Comparison of ENCODE assay signal across 8 cellular contexts in genomic region chr9:5450360-5451051, GRCh38. TPM values are rescaled to one million over a fixed set of nuclear protein-coding genes. Genes with fewer than 3 reads are reported as not detected.
DNase-seq lines count a peak whose midpoint lies in the region; ATAC-seq and TF ChIP-seq lines count a peak whose summit lies in the region.

TSS of gene CD274 (plus strand) at chr9:5450542. CDS start at chr9:5456114, 5,572 bp downstream.

- peak within 1 kb of the TSS; percentile 96 for H3K14ac ChIP-seq in IMR-90 (replicated peaks; ENCODE audit: low read depth, low read length)

- in situ Hi-C loops in IMR-90 (cut with MboI; ENCODE audit: low sequenced_read_pairs) = loop anchor here (25.0 kb wide), 1 partner anchor 262 kb away; no protein-coding TSS in a partner anchor

- H3K9ac ChIP-seq in IMR-90 (ENCODE audit: low read depth, low read length) = peak within 1 kb of the TSS; percentile 95

- peaks cover 3% of the 10 kb centered on the region for H3K36me3 Mint-ChIP-seq in neural crest cell (ENCODE audit: low read depth)

- no peaks in the 10 kb centered on the region for H4K20me1 ChIP-seq in IMR-90 (ENCODE audit: insufficient read depth, low read length)

- H2BK20ac ChIP-seq in IMR-90 (ENCODE audit: low read depth, low read length) = peak within 1 kb of the TSS; percentile 47; the same call in 1 of the 2 replicates

- H3K4ac ChIP-seq in IMR-90 (ENCODE audit: low read depth, low read length) = peak within 1 kb of the TSS; percentile 86

- TF ChIP-seq POLR2A in IMR-90 (IDR thresholded peaks at IDR 0.05; ENCODE audit: low read depth, low read length) = peak; percentile 83
- TF ChIP-seq POLR2A in stomach (IDR thresholded peaks at IDR 0.05) = no peak

- TSS peak; percentile 83 for BruUV-seq in IMR-90 (replicated peaks; lab: Mats Ljungman, UMichigan)

- intact Hi-C loops in IMR-90 (cut with micrococcal nuclease) (loop anchor here (1.0 kb wide), 1 partner anchor 140 kb away; no protein-coding TSS in a partner anchor), stomach (cut with DNase I; ENCODE audit: low total_unique reads) (no loop called here)

- CTCF ChIA-PET in IMR-90 (lab: Yijun Ruan, JAX) = interaction anchor here (0.7 to 2.1 kb wide), 10 partner anchors 10 to 150 kb away, joined by 3 to 10 read pairs (median 5); partner anchors contain the start of gene PLGRKT
- CTCF ChIA-PET in RWPE1 (lab: Yijun Ruan, JAX) = interaction anchor here (0.6 to 1.4 kb wide), 5 partner anchors 8 to 890 kb away, joined by 3 to 4 read pairs (median 3); no protein-coding TSS in a partner anchor

- H3K27ac Mint-ChIP-seq in neural crest cell (ENCODE audit: unreplicated experiment) = no peak within 1 kb of the TSS

- peaks cover 19% of the 10 kb centered on the region for H3K27me3 Mint-ChIP-seq in neural crest cell (ENCODE audit: low read depth)

- H2BK15ac ChIP-seq in IMR-90 (ENCODE audit: low read depth, low read length) = peak within 1 kb of the TSS; percentile 78; the same call in 2 of the 3 replicates

- H3K9me1 ChIP-seq in IMR-90 (ENCODE audit: insufficient read depth, low read length) = peaks cover 2% of the 10 kb centered on the region

- H3K56ac ChIP-seq in IMR-90 (ENCODE audit: extremely low read depth, insufficient read depth, low read length) = peak within 1 kb of the TSS; percentile 88

- H3K36me3 ChIP-seq in IMR-90 (ENCODE audit: control insufficient read depth, insufficient read depth, low read length) (no peaks in the 10 kb centered on the region), stomach (no peaks in the 10 kb centered on the region)

- TF ChIP-seq CTCF in IMR-90 (conservative IDR thresholded peaks at IDR 0.05; ENCODE audit: low read depth, low read length) = peak; percentile 70
- peak; percentile 83 for TF ChIP-seq CTCF in RWPE1 (conservative IDR thresholded peaks at IDR 0.05; ENCODE audit: low read depth)
- TF ChIP-seq CTCF in foreskin fibroblast (IDR thresholded peaks at IDR 0.05; ENCODE audit: low read depth, low read length) = peak; percentile 74
- peak; percentile 63 for TF ChIP-seq CTCF in neural crest cell (conservative IDR thresholded peaks at IDR 0.05)
- peak in 5 of 7 experiments; percentile 34 to 76 (median 65) for TF ChIP-seq CTCF in stomach (IDR thresholded peaks at IDR 0.05)

- peak within 1 kb of the TSS; percentile 82 for H2BK5ac ChIP-seq in IMR-90 (ENCODE audit: low read depth, low read length, poor library complexity, severe bottlenecking)

- H4K5ac ChIP-seq in IMR-90 (ENCODE audit: low read depth, low read length) = peak within 1 kb of the TSS; percentile 93; the same call in 1 of the 2 replicates

- H4K8ac ChIP-seq in IMR-90 (ENCODE audit: low read depth in 2 of 2, low read length in 2 of 2) = peak within 1 kb of the TSS; percentile 64 to 76

- peaks cover 0 to 24% of the 10 kb centered on the region in 2 experiments; a peak in 2 of 4 replicates for H3K79me1 ChIP-seq in IMR-90 (ENCODE audit: low read depth in 1 of 2, low read length in 2 of 2)

- peak within 1 kb of the TSS; percentile 62 for H3K4me3 ChIP-seq in IMR-90 (ENCODE audit: insufficient read depth, low read depth, low read length)
- peak within 1 kb of the TSS; percentile 54 to 77 for H3K4me3 ChIP-seq in foreskin fibroblast (ENCODE audit: low read depth in 1 of 2, low read length in 2 of 2)
- peak within 1 kb of the TSS; percentile 49 to 60 (median 54) for H3K4me3 ChIP-seq in stomach

- peak; percentile 67 for TF ChIP-seq RAD21 in IMR-90 (IDR thresholded peaks at IDR 0.05; ENCODE audit: low read length)

- WGBS in IMR-90 (ENCODE audit: extremely low coverage in 2 of 2, insufficient read length in 1 of 2), 2 experiments = 17% methylated on average over 3 of the region's 36 CpGs; no CpG with 5 or more reads in 1 of the 2 experiments
- WGBS in stomach, 5 donors = 2 to 5% (median 4%) methylated on average over 33 to 36 of the region's 36 CpGs

- H2BK120ac ChIP-seq in IMR-90 (ENCODE audit: low read depth, low read length) = peak within 1 kb of the TSS; percentile 82

- no peak for TF ChIP-seq EP300 in stomach (IDR thresholded peaks at IDR 0.05)

- DNase-seq in DMS 273 treated with DMSO at 0.1 percent for 48 hours (lab: John Stamatoyannopoulos, UW) (peak; percentile 61), IMR-90 (peak; percentile 93), RWPE1 (ENCODE audit: low spot score) (peak; percentile 62), foreskin fibroblast (peak; percentile 90 to 96), neural crest cell (ENCODE audit: low read depth, low spot score) (peak; percentile 57), stomach (peak; percentile 93)
- DNase-seq in activated effector memory CD4-positive, alpha-beta T cell treated with anti-CD3 and anti-CD28 coated beads, Interleukin-2, amount 50 U/mL, for 16 hours = peak; percentile 94

- H3K27me3 ChIP-seq in IMR-90 (ENCODE audit: control insufficient read depth, insufficient read depth, low read length) = no peaks in the 10 kb centered on the region
- no peaks in the 10 kb centered on the region for H3K27me3 ChIP-seq in stomach

- H3K4me1 ChIP-seq in IMR-90 (ENCODE audit: control insufficient read depth, insufficient read depth, low read length) = peaks cover 6% of the 10 kb centered on the region
- H3K4me1 ChIP-seq in stomach = peaks cover 0 to 54% (median 16%) of the 10 kb centered on the region in 4 donors

- peak within 1 kb of the TSS; percentile 89 for H3K27ac ChIP-seq in IMR-90 (ENCODE audit: insufficient read depth, low read length)
- H3K27ac ChIP-seq in RWPE1 = peak within 1 kb of the TSS; percentile 73
- H3K27ac ChIP-seq in stomach = peak within 1 kb of the TSS; percentile 31 to 89 (median 86)

- peak within 1 kb of the TSS; percentile 93; the same call in 1 of the 2 replicates for H3K23ac ChIP-seq in IMR-90 (ENCODE audit: low read depth, low read length)

- ATAC-seq in GM21515 (IDR thresholded peaks at IDR 0.05; ENCODE audit: unreplicated experiment) = peak; percentile 57
- ATAC-seq in IMR-90 (ENCODE audit: low read depth) = peak; percentile 96

- POLR2A ChIA-PET in IMR-90 (lab: Charles Lee; ENCODE audit: unreplicated experiment) (interaction anchor here (0.9 to 1.2 kb wide), 2 partner anchors 60 to 62 kb away, joined by 4 to 5 read pairs; partner anchors contain the start of gene PDCD1LG2), RWPE1 (lab: Yijun Ruan, JAX; ENCODE audit: low non-redundant PET) (no interaction called here)

- peak within 1 kb of the TSS; percentile 79 for H2AK9ac ChIP-seq in IMR-90 (replicated peaks; ENCODE audit: low read depth, low read length, poor library complexity)

- peak within 1 kb of the TSS; percentile 93 for H2AFZ ChIP-seq in IMR-90 (replicated peaks; ENCODE audit: low read length, poor library complexity)

- H3K9me3 ChIP-seq in IMR-90 (ENCODE audit: control insufficient read depth, insufficient read depth, low read length) (no peaks in the 10 kb centered on the region), stomach (no peaks in the 10 kb centered on the region)

- H4K91ac ChIP-seq in IMR-90 (ENCODE audit: insufficient read depth, low read depth, low read length) = peak within 1 kb of the TSS; percentile 61

- no peaks in the 10 kb centered on the region for H3K9me3 Mint-ChIP-seq in neural crest cell

- H2AK5ac ChIP-seq in IMR-90 (ENCODE audit: low read depth, low read length) = peak within 1 kb of the TSS; percentile 79

- H3K4me3 Mint-ChIP-seq in neural crest cell = peak within 1 kb of the TSS; percentile 53

- H3K18ac ChIP-seq in IMR-90 (ENCODE audit: low read depth, low read length) = peak within 1 kb of the TSS; percentile 35

- H3K4me1 Mint-ChIP-seq in neural crest cell = peaks cover 8% of the 10 kb centered on the region

- dilution Hi-C loops in IMR-90 (cut with HindIII; ENCODE audit: low sequenced_read_pairs, unreplicated experiment) = no loop called here

- peak within 1 kb of the TSS; percentile 81 for H3K4me2 ChIP-seq in IMR-90 (ENCODE audit: low read depth, low read length)

TF ChIP-seq in IMR-90, 13 proteins besides CTCF, POLR2A, EP300 and RAD21 (continues in another document):
- TF ChIP-seq RFX5 (IDR thresholded peaks at IDR 0.05; ENCODE audit: low read depth, low read length) (no peak), MXI1 (IDR thresholded peaks at IDR 0.05; ENCODE audit: borderline replicate concordance, low read depth, low read length) (peak; percentile 78; the same call in 1 of the 2 replicates), BHLHE40 (IDR thresholded peaks at IDR 0.05; ENCODE audit: low read depth, low read length) (0 out of 2 replicates have a peak, but pooled peaks have one; percentile 6), CHD1 (IDR thresholded peaks at IDR 0.05; ENCODE audit: low read depth, low read length) (no peak), MAFK (IDR thresholded peaks at IDR 0.05; ENCODE audit: low read depth, low read length) (no peak), SMC3 (IDR thresholded peaks at IDR 0.05; ENCODE audit: low read depth, low read length) (peak; percentile 51), CEBPB (IDR thresholded peaks at IDR 0.05; ENCODE audit: low read depth, low read length) (peak; percentile 87), RCOR1 (IDR thresholded peaks at IDR 0.05; ENCODE audit: insufficient replicate concordance, low read length) (peak; percentile 16), USF2 (IDR thresholded peaks at IDR 0.05; ENCODE audit: low read depth, low read length) (no peak), NFE2L2 (IDR thresholded peaks at IDR 0.05; ENCODE audit: low read depth, low read length) (no peak), ELK1 (IDR thresholded peaks at IDR 0.05; ENCODE audit: borderline replicate concordance, low read depth, low read length) (no peak)

RNA-seq across cellular contexts. Expression of gene CD274, which starts in this region (rescaled TPM):
- total RNA-seq in IMR-90 (2012; rRNA removed) = 19.4 and 29.4 TPM in 2 replicates
- 13.9 and 17.4 TPM in 2 replicates for polyA plus RNA-seq in IMR-90 (2012; rRNA removed)
- polyA plus RNA-seq in IMR-90 (2012; cell fraction: cytosol; rRNA removed) = 3.0 and 4.3 TPM in 2 replicates
- 4.8 and 33.9 TPM in 2 replicates for polyA plus RNA-seq in IMR-90 (2012; cell fraction: nucleus; rRNA removed; ENCODE audit: low replicate concordance)
- total RNA-seq in neural crest cell = not detected in 2 replicates
- 10 to 100 TPM in 1 of 5 donors, 1 to 10 TPM in 2, not detected in 2; 1.8 to 33.3 (median 9.3) TPM for total RNA-seq in stomach
- polyA plus RNA-seq in stomach = 1 to 10 TPM in 1 of 3 donors, under 1 TPM in 2; 0.46 to 1.1 (median 0.62) TPM

Comparison
In these comparisons a context has a peak if more than half of its experiments do, and no peak if none do; other contexts are left out.
1. Peak in every context shown above with its lines: DNase-seq, ATAC-seq, H3K4me3 ChIP-seq and H3K27ac ChIP-seq.
2. Peak in DNase-seq in neural crest cell; RNA of the gene not detected or under 1 TPM.